8 cellular contexts compared by ENCODE assay signal in the genomic region with DNA sequence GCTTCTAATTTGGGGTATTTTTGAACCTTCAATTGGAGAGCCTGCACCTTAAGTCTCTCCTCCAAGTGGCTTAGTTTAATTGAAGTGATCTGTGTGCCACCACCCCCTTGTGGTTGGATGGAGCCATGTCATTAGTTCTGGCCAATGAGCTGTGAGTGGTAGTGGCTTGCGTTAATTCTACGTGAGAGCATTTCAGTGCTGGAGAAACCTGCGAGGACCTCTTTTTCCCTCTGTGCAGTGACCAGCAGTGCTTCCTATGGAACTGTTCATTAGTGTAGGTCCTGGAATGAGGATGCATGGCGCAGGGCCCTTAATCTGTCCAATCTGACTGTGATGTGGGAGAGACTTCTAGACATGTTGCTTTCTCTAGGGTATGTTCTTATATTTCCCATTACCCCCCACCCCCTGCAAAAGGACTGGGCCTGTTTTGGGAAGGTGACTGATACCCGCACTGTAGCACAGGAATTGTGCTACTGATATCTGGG. TPM values are rescaled to one million over a fixed set of nuclear protein-coding genes. Genes with fewer than 3 reads are reported as not detected.
DNase-seq lines count a peak whose midpoint lies in the region; ATAC-seq and TF ChIP-seq lines count a peak whose summit lies in the region.

No MANE protein-coding gene starts in this region.

- H3K4me1 ChIP-seq in PC-3 (ENCODE audit: insufficient read depth, low read length) = peaks cover 28% of the 10 kb centered on the region

- BruUV-seq in Calu3 (replicated peaks; lab: Mats Ljungman, UMichigan) = no TSS peak
- BruUV-seq in PC-3 (replicated peaks; lab: Mats Ljungman, UMichigan) = no TSS peak

- no peak overlapping the region for H3K4me3 Mint-ChIP-seq in Calu3 (ENCODE audit: low read depth, unreplicated experiment)
- H3K4me3 Mint-ChIP-seq in activated T-helper 1 cell treated with anti-CD3 and anti-CD28 coated beads, Interleukin-12 subunit alpha, Interleukin-12 subunit beta, Interleukin-2, Interleukin-4 antibody, amounts not matched to agents 30 ng/mL and 10 ng/mL and 1 ng/mL, durations not matched to agents 14 hours and 24 hours and 36 hours = peak overlapping the region; percentile 73
- H3K4me3 Mint-ChIP-seq in osteocyte (ENCODE audit: unreplicated experiment) = no peak overlapping the region

- intact Hi-C loops in Calu3 (cut with micrococcal nuclease; ENCODE audit: unreplicated experiment) = loop anchor here (1.0 kb wide), 1 partner anchor 32 kb away; no protein-coding TSS in a partner anchor
- intact Hi-C loops in PC-3 (cut with micrococcal nuclease) = no loop called here
- intact Hi-C loops in activated T-helper 1 cell treated with anti-CD3 and anti-CD28 coated beads, Interleukin-12 subunit alpha, Interleukin-12 subunit beta, Interleukin-2, Interleukin-4 antibody, amounts not matched to agents 30 ng/mL and 10 ng/mL and 1 ng/mL, durations not matched to agents 14 hours and 24 hours and 36 hours (cut with micrococcal nuclease) = loop anchor here (1.0 to 10.0 kb wide), 13 partner anchors 9 to 1493 kb away; partner anchors contain the start of genes CALU, METTL2B, SND1 and STRIP2

- H3K27ac ChIP-seq in PC-3 (ENCODE audit: low read length) = no peak overlapping the region

- H3K36me3 Mint-ChIP-seq in Calu3 (ENCODE audit: insufficient read depth, unreplicated experiment) = peaks cover 38% of the 10 kb centered on the region
- peaks cover 38% of the 10 kb centered on the region for H3K36me3 Mint-ChIP-seq in activated T-helper 1 cell treated with anti-CD3 and anti-CD28 coated beads, Interleukin-12 subunit alpha, Interleukin-12 subunit beta, Interleukin-2, Interleukin-4 antibody, amounts not matched to agents 30 ng/mL and 10 ng/mL and 1 ng/mL, durations not matched to agents 14 hours and 24 hours and 36 hours (ENCODE audit: low read depth)
- H3K36me3 Mint-ChIP-seq in osteocyte (ENCODE audit: unreplicated experiment) = no peaks in the 10 kb centered on the region

- H3K4me3 ChIP-seq in PC-3 (ENCODE audit: low read length) = no peak overlapping the region
- H3K4me3 ChIP-seq in fibroblast of villous mesenchyme (ENCODE audit: low read depth, low read length) = no peak overlapping the region

- no peaks in the 10 kb centered on the region for H3K27me3 Mint-ChIP-seq in Calu3 (ENCODE audit: unreplicated experiment)
- H3K27me3 Mint-ChIP-seq in activated T-helper 1 cell treated with anti-CD3 and anti-CD28 coated beads, Interleukin-12 subunit alpha, Interleukin-12 subunit beta, Interleukin-2, Interleukin-4 antibody, amounts not matched to agents 30 ng/mL and 10 ng/mL and 1 ng/mL, durations not matched to agents 14 hours and 24 hours and 36 hours (ENCODE audit: insufficient read depth) = peaks cover 2% of the 10 kb centered on the region
- no peaks in the 10 kb centered on the region for H3K27me3 Mint-ChIP-seq in osteocyte (ENCODE audit: unreplicated experiment)

- DNase-seq in Calu3 (peak; percentile 64), PC-3 (peak; percentile 63), fibroblast of villous mesenchyme (ENCODE audit: low read depth) (peak; percentile 80), osteocyte (ENCODE audit: extremely low spot score, unreplicated experiment) (no peak), ureter (ENCODE audit: low spot score) (peak; percentile 71)
- peak; percentile 61 for DNase-seq in activated T-helper 1 cell treated with anti-CD3 and anti-CD28 coated beads, Interleukin-12 subunit alpha, Interleukin-12 subunit beta, Interleukin-2, Interleukin-4 antibody, amounts not matched to agents 30 ng/mL and 10 ng/mL and 1 ng/mL, durations not matched to agents 14 hours and 24 hours and 36 hours (ENCODE audit: low spot score)

- peaks cover 49% of the 10 kb centered on the region for H3K79me2 ChIP-seq in PC-3 (ENCODE audit: low read length)

- no peaks in the 10 kb centered on the region for H3K9me2 ChIP-seq in PC-3 (replicated peaks; ENCODE audit: low read length)

- H3K4me1 Mint-ChIP-seq in Calu3 (ENCODE audit: low read depth, unreplicated experiment) (peaks cover 34% of the 10 kb centered on the region), osteocyte (ENCODE audit: unreplicated experiment) (peaks cover 27% of the 10 kb centered on the region)
- H3K4me1 Mint-ChIP-seq in activated T-helper 1 cell treated with anti-CD3 and anti-CD28 coated beads, Interleukin-12 subunit alpha, Interleukin-12 subunit beta, Interleukin-2, Interleukin-4 antibody, amounts not matched to agents 30 ng/mL and 10 ng/mL and 1 ng/mL, durations not matched to agents 14 hours and 24 hours and 36 hours (ENCODE audit: low read depth) = peaks cover 38% of the 10 kb centered on the region

- ATAC-seq in GM19455 (IDR thresholded peaks at IDR 0.05; ENCODE audit: unreplicated experiment) (peak; percentile 45), HG03558 (IDR thresholded peaks at IDR 0.05; ENCODE audit: extremely low read depth, unreplicated experiment) (peak; percentile 35), PC-3 (peak; percentile 22)

- H3K9me3 Mint-ChIP-seq in Calu3 (ENCODE audit: low read depth, unreplicated experiment) = no peaks in the 10 kb centered on the region
- H3K9me3 Mint-ChIP-seq in activated T-helper 1 cell treated with anti-CD3 and anti-CD28 coated beads, Interleukin-12 subunit alpha, Interleukin-12 subunit beta, Interleukin-2, Interleukin-4 antibody, amounts not matched to agents 30 ng/mL and 10 ng/mL and 1 ng/mL, durations not matched to agents 14 hours and 24 hours and 36 hours = no peaks in the 10 kb centered on the region
- no peaks in the 10 kb centered on the region for H3K9me3 Mint-ChIP-seq in osteocyte (ENCODE audit: unreplicated experiment)

- no peak overlapping the region for H3K9ac ChIP-seq in PC-3 (ENCODE audit: low read length)

- no peak for TF ChIP-seq CTCF in Calu3 (IDR thresholded peaks at IDR 0.05; ENCODE audit: unreplicated experiment)
- TF ChIP-seq CTCF in PC-3 (conservative IDR thresholded peaks at IDR 0.05; ENCODE audit: low read depth, low read length) = peak; percentile 84
- peak; percentile 84 for TF ChIP-seq CTCF in fibroblast of villous mesenchyme (IDR thresholded peaks at IDR 0.05; ENCODE audit: insufficient read depth, low read depth, low read length)
- TF ChIP-seq CTCF in osteocyte (IDR thresholded peaks at IDR 0.05) = peak; percentile 64

- no peak overlapping the region for H3K27ac Mint-ChIP-seq in Calu3 (ENCODE audit: unreplicated experiment)
- H3K27ac Mint-ChIP-seq in activated T-helper 1 cell treated with anti-CD3 and anti-CD28 coated beads, Interleukin-12 subunit alpha, Interleukin-12 subunit beta, Interleukin-2, Interleukin-4 antibody, amounts not matched to agents 30 ng/mL and 10 ng/mL and 1 ng/mL, durations not matched to agents 14 hours and 24 hours and 36 hours = peak overlapping the region; percentile 70
- H3K27ac Mint-ChIP-seq in osteocyte (ENCODE audit: unreplicated experiment) = no peak overlapping the region

- no peak overlapping the region for H2AFZ ChIP-seq in PC-3 (ENCODE audit: low read length)

- no peaks in the 10 kb centered on the region for H3K9me3 ChIP-seq in PC-3 (ENCODE audit: low read length)

- H3F3A ChIP-seq in PC-3 (ENCODE audit: low read length, unreplicated experiment) = no peaks in the 10 kb centered on the region

- H4K20me1 ChIP-seq in PC-3 (ENCODE audit: low read length) = peaks cover 16% of the 10 kb centered on the region

- POLR2A ChIA-PET in PC-3 (lab: Charles Lee; ENCODE audit: unreplicated experiment) = interaction anchor here (0.6 kb wide), 1 partner anchor 115 kb away, joined by 3 read pairs; no protein-coding TSS in a partner anchor

- H3K27me3 ChIP-seq in PC-3 (ENCODE audit: low read length) = no peaks in the 10 kb centered on the region

- 0 out of 2 replicates have a peak overlapping the region, but pooled peaks have one; percentile 94 for H3K4me2 ChIP-seq in PC-3 (ENCODE audit: low read length)

- CTCF ChIA-PET in Calu3 (lab: Charles Lee) = interaction anchor here (0.5 to 3.0 kb wide), 10 partner anchors 10 to 116 kb away, joined by 3 to 63 read pairs (median 4); partner anchors contain the start of genes METTL2B and RBM28
- CTCF ChIA-PET in PC-3 (lab: Charles Lee) = interaction anchor here (0.6 to 3.1 kb wide), 11 partner anchors 10 to 632 kb away, joined by 3 to 65 read pairs (median 4); partner anchors contain the start of gene METTL2B

- peaks cover 14% of the 10 kb centered on the region; the same call in 1 of the 2 replicates for H3K36me3 ChIP-seq in PC-3 (ENCODE audit: low read depth, low read length)

RNA-seq across cellular contexts. Expression of gene HILPDA, which starts 3.8 kb away (rescaled TPM):
- total RNA-seq in Calu3 (2022) = 14.5 and 17.4 TPM in 2 replicates
- 25.7 and 29.1 TPM in 2 replicates for total RNA-seq in PC-3 (2014; rRNA removed)
- 53.7 and 56.9 TPM in 2 replicates for total RNA-seq in activated T-helper 1 cell treated with anti-CD3 and anti-CD28 coated beads, Interleukin-12 subunit alpha, Interleukin-12 subunit beta, Interleukin-2, Interleukin-4 antibody, amounts not matched to agents 30 ng/mL and 10 ng/mL and 1 ng/mL, durations not matched to agents 14 hours and 24 hours and 36 hours
- total RNA-seq in fibroblast of villous mesenchyme = 14.7 and 16.4 TPM in 2 replicates
- total RNA-seq in osteocyte = 7.4 and 8.8 TPM in 2 replicates
- 22.3 TPM for total RNA-seq in ureter

RNA-seq across cellular contexts. Expression of gene METTL2B, which starts 17.1 kb away (rescaled TPM):
- total RNA-seq in Calu3 (2022) (29.7 and 30.0 TPM in 2 replicates), PC-3 (2014; rRNA removed) (33.8 and 37.1 TPM in 2 replicates), fibroblast of villous mesenchyme (36.7 and 37.0 TPM in 2 replicates), osteocyte (31.4 and 33.2 TPM in 2 replicates), ureter (32.4 TPM)
- 63.0 and 64.9 TPM in 2 replicates for total RNA-seq in activated T-helper 1 cell treated with anti-CD3 and anti-CD28 coated beads, Interleukin-12 subunit alpha, Interleukin-12 subunit beta, Interleukin-2, Interleukin-4 antibody, amounts not matched to agents 30 ng/mL and 10 ng/mL and 1 ng/mL, durations not matched to agents 14 hours and 24 hours and 36 hours

RNA-seq across cellular contexts. Expression of gene IMPDH1, which starts 49.7 kb away (rescaled TPM):
- total RNA-seq in Calu3 (2022) = 57.1 and 57.3 TPM in 2 replicates
- 128 and 142 TPM in 2 replicates for total RNA-seq in PC-3 (2014; rRNA removed)
- total RNA-seq in activated T-helper 1 cell treated with anti-CD3 and anti-CD28 coated beads, Interleukin-12 subunit alpha, Interleukin-12 subunit beta, Interleukin-2, Interleukin-4 antibody, amounts not matched to agents 30 ng/mL and 10 ng/mL and 1 ng/mL, durations not matched to agents 14 hours and 24 hours and 36 hours = 91.7 and 95.8 TPM in 2 replicates
- total RNA-seq in fibroblast of villous mesenchyme = 54.0 and 60.9 TPM in 2 replicates
- total RNA-seq in osteocyte = 33.5 and 36.2 TPM in 2 replicates
- total RNA-seq in ureter = 40.2 TPM
